In the genomic region with DNA sequence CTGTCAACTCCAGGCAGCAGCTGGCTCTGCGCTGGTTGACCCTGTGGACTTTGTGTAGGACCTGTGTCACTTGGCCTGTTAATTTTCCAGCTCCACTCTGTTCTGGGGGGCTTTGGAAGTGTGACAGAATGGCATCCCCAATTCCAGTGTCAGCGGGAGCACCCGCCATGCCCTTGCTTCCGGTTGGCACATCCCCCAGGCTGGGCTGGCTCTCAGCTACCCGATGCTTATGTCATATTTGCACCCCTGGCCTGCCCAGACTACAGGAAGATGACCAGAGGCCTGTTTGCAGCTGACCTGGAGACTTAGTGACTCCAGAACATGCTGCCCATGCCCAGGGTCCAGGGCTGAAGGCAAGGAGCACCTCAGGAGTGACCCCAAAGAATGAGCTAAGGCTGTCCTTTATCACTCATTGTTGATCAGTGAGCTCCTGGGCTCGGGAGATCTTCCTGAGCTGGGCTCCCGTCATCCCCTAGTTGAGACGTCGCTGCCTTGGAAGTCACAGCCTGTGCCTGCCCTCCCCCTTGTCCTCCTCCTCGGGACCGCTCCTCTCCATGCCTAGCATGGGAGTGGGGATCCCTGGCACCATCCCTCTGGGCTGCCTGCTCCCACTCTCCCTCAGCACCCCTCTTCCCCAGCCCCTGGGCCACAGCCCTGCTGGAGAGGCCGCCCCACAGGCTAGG, we compare ENCODE assay signal across 23 cellular contexts.
A peak's percentile ranks its signal among the peaks of the same experiment; 100 is the strongest.
DNase-seq lines count a peak whose midpoint lies in the region; ATAC-seq, FAIRE-seq and TF ChIP-seq lines count a peak whose summit lies in the region.
"Had no signal": no experiment of that assay in that cellular context is flagged by ENCODE, and none has a peak within 500 bp of the region (broad histone marks: within the 10 kb centered on the region; RNA-seq: fewer than 3 reads in every experiment).

No MANE protein-coding gene starts in this region.

- peaks cover 92% of the 10 kb centered on the region for H3K4me1 ChIP-seq in BLaER1
- H3K4me1 ChIP-seq in H9 (ENCODE audit: insufficient read depth, low read length): no peaks in the 10 kb centered on the region
- peaks cover 43% of the 10 kb centered on the region for H3K4me1 ChIP-seq in endothelial cell of umbilical vein (ENCODE audit: control insufficient read depth, extremely low read depth, insufficient read depth, low read length)
- H3K4me1 ChIP-seq in trophoblast cell (ENCODE audit: control insufficient read depth in 1 of 2, insufficient read depth in 2 of 2, low read length in 2 of 2): no peaks in the 10 kb centered on the region
- H3K4me1 ChIP-seq: breast epithelium had no signal

- H3K23me2 ChIP-seq in H9 (ENCODE audit: insufficient read length, low read depth, low read length, poor library complexity, severe bottlenecking): no peaks in the 10 kb centered on the region

- H3K9me3 Mint-ChIP-seq in H9: peaks cover 0 to 3% of the 10 kb centered on the region in 2 experiments; a peak in 1 of 5 replicates
- H3K9me3 Mint-ChIP-seq: activated CD4-positive, alpha-beta T cell treated with anti-CD3 and anti-CD28 coated beads, Interleukin-2, amount 10 ng/mL, durations not matched to agents 7 days and 5 days had no signal

- H4K91ac ChIP-seq in H9 (ENCODE audit: insufficient read length, low read depth, low read length) (no peak overlapping the region), trophoblast cell (ENCODE audit: low read depth, low read length) (no peak overlapping the region)

- H3K4me2 ChIP-seq in BLaER1 (peak overlapping the region; percentile 98), H9 (ENCODE audit: insufficient read depth, insufficient read length, low read length) (no peak overlapping the region), endothelial cell of umbilical vein (ENCODE audit: insufficient read depth, low read length) (no peak overlapping the region), trophoblast cell (ENCODE audit: low read length) (no peak overlapping the region)

- TF ChIP-seq POLR2A in endothelial cell of umbilical vein (IDR thresholded peaks at IDR 0.05; ENCODE audit: low read depth, low read length) (no peak), GM12891 (IDR thresholded peaks at IDR 0.05; ENCODE audit: low read depth, low read length) (no peak)

- FAIRE-seq in endothelial cell of umbilical vein (lab: Jason Lieb, UNC) (peak; percentile 48), GM12891 (lab: Jason Lieb, UNC) (no peak)

- H4K12ac ChIP-seq in trophoblast cell (ENCODE audit: low read depth, low read length): no peak overlapping the region

- no peak overlapping the region for H3K23ac ChIP-seq in H9 (ENCODE audit: insufficient read length, low read depth, low read length)
- H3K23ac ChIP-seq in trophoblast cell (ENCODE audit: low read length): no peak overlapping the region

- no peak overlapping the region for H3T11ph ChIP-seq in H9 (ENCODE audit: low read length)

- no peaks in the 10 kb centered on the region; a peak in 1 of 7 replicates for H3K36me3 Mint-ChIP-seq in H9 (ENCODE audit: insufficient read depth in 1 of 3, low read depth in 3 of 3)

- H2AK5ac ChIP-seq in H9 (ENCODE audit: insufficient read length, low read length) (no peak overlapping the region), trophoblast cell (ENCODE audit: low read length) (no peak overlapping the region)

- no peak overlapping the region for H4K8ac ChIP-seq in H9 (replicated peaks; ENCODE audit: insufficient read length, low read depth, low read length)
- no peak overlapping the region for H4K8ac ChIP-seq in trophoblast cell (ENCODE audit: low read depth, low read length)

- H2BK5ac ChIP-seq in H9 (ENCODE audit: insufficient read length, low read length): no peak overlapping the region
- no peak overlapping the region for H2BK5ac ChIP-seq in trophoblast cell (ENCODE audit: low read depth, low read length, poor library complexity)

- H3K9me1 ChIP-seq in endothelial cell of umbilical vein (replicated peaks; ENCODE audit: control insufficient read depth, extremely low read depth, insufficient read depth, low read length): no peaks in the 10 kb centered on the region

- no TSS peak for BruUV-seq in endothelial cell of umbilical vein (replicated peaks; lab: Mats Ljungman, UMichigan)

- no peak overlapping the region for H2BK12ac ChIP-seq in H9 (ENCODE audit: insufficient read length, low read depth, low read length)
- H2BK12ac ChIP-seq in trophoblast cell (ENCODE audit: low read length): no peak overlapping the region

- H3K18ac ChIP-seq in H9 (ENCODE audit: insufficient read length, low read depth, low read length) (no peak overlapping the region), trophoblast cell (ENCODE audit: low read length) (no peak overlapping the region)

- WGBS in H9 (ENCODE audit: extremely low coverage, insufficient read length, low lambda C conversion rate): no CpG with 5 or more reads among the region's 12 CpGs
- WGBS in trophoblast cell (ENCODE audit: extremely low coverage, insufficient coverage, insufficient read length): no CpG with 5 or more reads among the region's 12 CpGs

- POLR2A ChIA-PET in endothelial cell of umbilical vein (lab: Charles Lee): no interaction called here

- no peak overlapping the region for H3K56ac ChIP-seq in H9 (ENCODE audit: insufficient read length, low read depth, low read length)

- dilution Hi-C loops in endothelial cell of umbilical vein (cut with MboI; ENCODE audit: extremely low pct_ligation_motif_present, low sequenced_read_pairs): no loop called here

- no peak overlapping the region for H2BK20ac ChIP-seq in H9 (ENCODE audit: low read depth, low read length, poor library complexity, severe bottlenecking)

- peaks cover 11% of the 10 kb centered on the region for H3K27me3 Mint-ChIP-seq in H9 (ENCODE audit: low read depth)
- H3K27me3 Mint-ChIP-seq: activated CD4-positive, alpha-beta T cell treated with anti-CD3 and anti-CD28 coated beads, Interleukin-2, amount 10 ng/mL, durations not matched to agents 7 days and 5 days had no signal

- peaks cover 5% of the 10 kb centered on the region in 2 experiments for H3K4me1 Mint-ChIP-seq in H9
- H3K4me1 Mint-ChIP-seq: activated CD4-positive, alpha-beta T cell treated with anti-CD3 and anti-CD28 coated beads, Interleukin-2, amount 10 ng/mL, durations not matched to agents 7 days and 5 days had no signal

- DNase-seq in H9 (peak; percentile 10), endothelial cell of umbilical vein (ENCODE audit: low read depth, low spot score) (no peak), trophoblast cell (no peak), GM12891 (ENCODE audit: insufficient read length, low spot score) (no peak), GOT3 (lab: John Stamatoyannopoulos, UW) (no peak)
- no peak for DNase-seq in stimulated activated CD4-positive, alpha-beta T cell treated with anti-CD3 and anti-CD28 coated beads, Interleukin-4, amount 100 ng/mL, for 4 hours
- DNase-seq: activated CD4-positive, alpha-beta T cell treated with anti-CD3 and anti-CD28 coated beads, Interleukin-2, amount 10 ng/mL, durations not matched to agents 7 days and 5 days; activated gamma-delta T cell; EL; IMR-90; mesendoderm; NCI-H1092 treated with DMSO at 0.1 percent for 48 hours; NCI-H2029 treated with DMSO at 0.1 percent for 48 hours; NCI-H226; NCI-H774; stimulated activated naive CD8-positive, alpha-beta T cell treated with anti-CD3 and anti-CD28 coated beads, Interleukin-15, Interleukin-2, amounts not matched to agents 100 U/mL and 50 U/mL, for 24 hours; T-helper 2 cell had no signal

- no peaks in the 10 kb centered on the region for H3K79me1 ChIP-seq in H9 (ENCODE audit: insufficient read depth, low read depth, low read length, poor library complexity, severe bottlenecking)
- no peaks in the 10 kb centered on the region for H3K79me1 ChIP-seq in trophoblast cell (ENCODE audit: low read length)

- no peak for ATAC-seq in HG03139 (IDR thresholded peaks at IDR 0.05; ENCODE audit: unreplicated experiment)
- ATAC-seq: right cardiac atrium; SK-N-SH treated with all-trans-retinoic acid at 6 μM for 48 hours; stimulated activated naive CD8-positive, alpha-beta T cell treated with anti-CD3 and anti-CD28 coated beads, Interleukin-15, Interleukin-2, amounts not matched to agents 100 U/mL and 50 U/mL, for 24 hours had no signal

- no peaks in the 10 kb centered on the region for H4K20me1 ChIP-seq in BLaER1
- H4K20me1 ChIP-seq in H9 (ENCODE audit: control insufficient read depth, insufficient read depth, insufficient read length): no peaks in the 10 kb centered on the region
- no peaks in the 10 kb centered on the region for H4K20me1 ChIP-seq in endothelial cell of umbilical vein (replicated peaks; ENCODE audit: control insufficient read depth, extremely low read depth, insufficient read depth, low read length)

- H3K14ac ChIP-seq in H9 (ENCODE audit: insufficient read depth, low read length): no peak overlapping the region
- no peak overlapping the region for H3K14ac ChIP-seq in trophoblast cell (ENCODE audit: low read length)

- CTCF ChIA-PET in endothelial cell of umbilical vein (lab: Charles Lee): interaction anchor here (0.9 to 2.6 kb wide), 6 partner anchors 9 to 242 kb away, joined by 3 to 9 read pairs (median 4); no protein-coding TSS in a partner anchor

- H3K4me3 ChIP-seq in BLaER1 (no peak overlapping the region), endothelial cell of umbilical vein (replicated peaks in 1 of 3; ENCODE audit: insufficient read depth in 1 of 3, low read depth in 1 of 3, low read length in 3 of 3) (no peak overlapping the region), trophoblast cell (ENCODE audit: low read depth, low read length) (peak overlapping the region; percentile 43)
- H3K4me3 ChIP-seq: breast epithelium had no signal

- H3K9me3 ChIP-seq in BLaER1 (peaks cover 17% of the 10 kb centered on the region), H9 (ENCODE audit: control insufficient read depth, low read depth, low read length) (no peaks in the 10 kb centered on the region), endothelial cell of umbilical vein (replicated peaks; ENCODE audit: control insufficient read depth, insufficient read depth, low read length) (no peaks in the 10 kb centered on the region), trophoblast cell (ENCODE audit: insufficient read depth, low read depth, low read length) (peaks cover 13% of the 10 kb centered on the region)
- H3K9me3 ChIP-seq: breast epithelium had no signal

- H3K4me3 Mint-ChIP-seq in H9: no peak overlapping the region
- H3K4me3 Mint-ChIP-seq: activated CD4-positive, alpha-beta T cell treated with anti-CD3 and anti-CD28 coated beads, Interleukin-2, amount 10 ng/mL, durations not matched to agents 7 days and 5 days had no signal

- H3K27me3 ChIP-seq in BLaER1 (no peaks in the 10 kb centered on the region), H9 (ENCODE audit: insufficient read depth, low read length) (no peaks in the 10 kb centered on the region), endothelial cell of umbilical vein (ENCODE audit: control insufficient read depth in 2 of 2, insufficient read depth in 2 of 2, low read length in 2 of 2) (no peaks in the 10 kb centered on the region), trophoblast cell (ENCODE audit: insufficient read depth, low read length) (no peaks in the 10 kb centered on the region)
- H3K27me3 ChIP-seq: breast epithelium had no signal

- no peak for TF ChIP-seq CTCF in H9 (conservative IDR thresholded peaks at IDR 0.05)
- no peak for TF ChIP-seq CTCF in endothelial cell of umbilical vein (IDR thresholded peaks at IDR 0.05; ENCODE audit: extremely low read depth in 1 of 2, insufficient read depth in 1 of 2, low read depth in 1 of 2, low read length in 2 of 2)

- H3K9ac ChIP-seq in BLaER1 (peak overlapping the region; percentile 15; the same call in 1 of the 2 replicates), H9 (ENCODE audit: extremely low read depth, insufficient read length, low read length) (no peak overlapping the region), endothelial cell of umbilical vein (replicated peaks; ENCODE audit: extremely low read depth, insufficient read depth, low read length) (no peak overlapping the region), trophoblast cell (ENCODE audit: low read length) (no peak overlapping the region)

- peak overlapping the region; percentile 88 for H3K27ac ChIP-seq in BLaER1
- no peak overlapping the region for H3K27ac ChIP-seq in H9 (ENCODE audit: insufficient read length, low read depth, low read length)
- H3K27ac ChIP-seq in endothelial cell of umbilical vein (ENCODE audit: insufficient read depth, low read depth, low read length): no peak overlapping the region
- H3K27ac ChIP-seq in trophoblast cell (ENCODE audit: low read depth, low read length): no peak overlapping the region
- H3K27ac ChIP-seq: breast epithelium, RWPE1 had no signal

- no peaks in the 10 kb centered on the region for H3K79me2 ChIP-seq in H9 (ENCODE audit: insufficient read depth, low read length)
- H3K79me2 ChIP-seq in endothelial cell of umbilical vein (ENCODE audit: control insufficient read depth, insufficient read depth, low read length): no peaks in the 10 kb centered on the region
- no peaks in the 10 kb centered on the region for H3K79me2 ChIP-seq in trophoblast cell (ENCODE audit: control insufficient read depth, insufficient read depth, low read length, poor library complexity)

- intact Hi-C loops in endothelial cell of umbilical vein (cut with micrococcal nuclease): loop anchor here (10.0 kb wide), 1 partner anchor 682 kb away; no protein-coding TSS in a partner anchor

- H2BK120ac ChIP-seq in H9 (ENCODE audit: low read depth, low read length, poor library complexity, severe bottlenecking) (no peak overlapping the region), trophoblast cell (ENCODE audit: insufficient read depth, low read length, poor library complexity) (no peak overlapping the region)

- H3K4ac ChIP-seq in H9 (ENCODE audit: low read depth, low read length) (no peak overlapping the region), trophoblast cell (ENCODE audit: low read depth, low read length) (no peak overlapping the region)

- H2AFZ ChIP-seq in H9 (ENCODE audit: low read length) (no peak overlapping the region), endothelial cell of umbilical vein (ENCODE audit: low read depth, low read length) (no peak overlapping the region), trophoblast cell (ENCODE audit: insufficient read depth, low read length, poor library complexity) (no peak overlapping the region)

- H2BK15ac ChIP-seq in H9 (ENCODE audit: low read depth, low read length): no peak overlapping the region

- H3K27ac Mint-ChIP-seq in H9: no peak overlapping the region
- H3K27ac Mint-ChIP-seq: activated CD4-positive, alpha-beta T cell treated with anti-CD3 and anti-CD28 coated beads, Interleukin-2, amount 10 ng/mL, durations not matched to agents 7 days and 5 days had no signal

- no peak overlapping the region for H4K5ac ChIP-seq in H9 (ENCODE audit: insufficient read length, low read depth, low read length)

- H3K36me3 ChIP-seq in BLaER1 (no peaks in the 10 kb centered on the region), endothelial cell of umbilical vein (ENCODE audit: control insufficient read depth in 2 of 2, extremely low read depth in 1 of 2, insufficient read depth in 2 of 2, low read length in 2 of 2) (peaks cover 0 to 6% of the 10 kb centered on the region in 2 experiments), trophoblast cell (ENCODE audit: control insufficient read depth in 1 of 2, insufficient read depth in 2 of 2, low read length in 2 of 2) (no peaks in the 10 kb centered on the region)
- H3K36me3 ChIP-seq: breast epithelium had no signal
